ENCODE assay signal across 19 cellular contexts in genomic region chr7:84912993-84913635, GRCh38.
DNase-seq lines count a peak whose midpoint lies in the region; TF ChIP-seq lines count a peak whose summit lies in the region.
"Had no signal": no experiment of that assay in that cellular context is flagged by ENCODE, and none has a peak within 500 bp of the region (broad histone marks: within the 10 kb centered on the region; RNA-seq: fewer than 3 reads in every experiment).

No MANE protein-coding gene starts in this region.

- H3K27me3 Mint-ChIP-seq in endodermal cell (ENCODE audit: insufficient read depth) (no peaks in the 10 kb centered on the region), mesothelial cell of epicardium (ENCODE audit: low read depth) (no peaks in the 10 kb centered on the region)
- H3K27me3 Mint-ChIP-seq: B cell, progenitor cell of endocrine pancreas had no signal

- H3F3A ChIP-seq in Loucy (ENCODE audit: low read depth): no peaks in the 10 kb centered on the region

- DNase-seq in EH (ENCODE audit: low read depth) (peak; percentile 3), endodermal cell (peak; percentile 46), mesothelial cell of epicardium (ENCODE audit: low spot score in 2 of 2, unreplicated experiment in 2 of 2) (no peak), HUDEP-2 (lab: John Stamatoyannopoulos, UW; ENCODE audit: unreplicated experiment in 76 of 76) (no peak), NCI-H1092 (lab: John Stamatoyannopoulos, UW) (no peak), NCI-H1105 treated with DMSO at 0.1 percent for 48 hours (lab: John Stamatoyannopoulos, UW) (no peak), A673 (ENCODE audit: low spot score) (no peak)
- DNase-seq: activated CD8-positive, alpha-beta memory T cell treated with anti-CD3 and anti-CD28 coated beads for 24 hours; activated effector memory CD4-positive, alpha-beta T cell treated with anti-CD3 and anti-CD28 coated beads, Interleukin-2, amount 50 U/mL, for 16 hours; erythroblast; left lung; MV-4-11; NCI-H2081; NCI-H526 treated with DMSO at 0.1 percent for 48 hours; RPMI8226; stomach had no signal

- H3K4me3 ChIP-seq in Loucy (ENCODE audit: low read length, poor library complexity, severe bottlenecking) (no peak overlapping the region), endodermal cell (ENCODE audit: low read length) (no peak overlapping the region), A673 (ENCODE audit: low read depth, low read length, poor library complexity, severe bottlenecking) (no peak overlapping the region)
- H3K4me3 ChIP-seq: left lung, stomach had no signal

- POLR2A ChIA-PET in A673 (lab: Charles Lee; ENCODE audit: low non-redundant PET): no interaction called here

- no peaks in the 10 kb centered on the region for H3K9me3 ChIP-seq in Loucy (ENCODE audit: insufficient read depth, low read depth, low read length)
- H3K9me3 ChIP-seq in endodermal cell (ENCODE audit: control insufficient read depth, low read length): peaks cover 14% of the 10 kb centered on the region
- no peaks in the 10 kb centered on the region for H3K9me3 ChIP-seq in A673 (ENCODE audit: low read depth, low read length, poor library complexity, severe bottlenecking)
- H3K9me3 ChIP-seq: left lung, stomach had no signal

- no peaks in the 10 kb centered on the region for H4K20me1 ChIP-seq in Loucy (ENCODE audit: insufficient read depth, low read length, poor library complexity, severe bottlenecking)

- WGBS in endodermal cell (ENCODE audit: insufficient coverage in 1 of 2, insufficient read length in 1 of 2), 2 experiments: 69% methylated on average over 5 of the region's 5 CpGs; no CpG with 5 or more reads in 1 of the 2 experiments

- H2AFZ ChIP-seq in Loucy (ENCODE audit: low read length): peak overlapping the region; percentile 70

- H3K4me3 Mint-ChIP-seq in endodermal cell (no peak overlapping the region), mesothelial cell of epicardium (no peak overlapping the region)
- H3K4me3 Mint-ChIP-seq: B cell had no signal

- H3K4me1 Mint-ChIP-seq in endodermal cell: peaks cover 23% of the 10 kb centered on the region
- peaks cover 8% of the 10 kb centered on the region for H3K4me1 Mint-ChIP-seq in mesothelial cell of epicardium
- H3K4me1 Mint-ChIP-seq: B cell had no signal

- no TSS peak for BruUV-seq in A673 (replicated peaks; lab: Mats Ljungman, UMichigan)

- H3K27ac ChIP-seq in endodermal cell (ENCODE audit: low read depth, low read length) (no peak overlapping the region), A673 (ENCODE audit: low read depth, low read length, poor library complexity, severe bottlenecking) (no peak overlapping the region)
- H3K27ac ChIP-seq: left lung, stomach had no signal

- H3K9me3 Mint-ChIP-seq in endodermal cell (peaks cover 11% of the 10 kb centered on the region), mesothelial cell of epicardium (no peaks in the 10 kb centered on the region)

- no peak overlapping the region for H3K9ac ChIP-seq in Loucy (ENCODE audit: low read depth, low read length, poor library complexity, severe bottlenecking)
- H3K9ac ChIP-seq in endodermal cell (ENCODE audit: extremely low read depth, low read length, poor library complexity, severe bottlenecking): no peak overlapping the region

- H3K27me3 ChIP-seq in Loucy (ENCODE audit: insufficient read depth, low read length, poor library complexity, severe bottlenecking): no peaks in the 10 kb centered on the region
- H3K27me3 ChIP-seq in endodermal cell (ENCODE audit: control insufficient read depth, insufficient read depth, low read length, poor library complexity, severe bottlenecking): no peaks in the 10 kb centered on the region
- H3K27me3 ChIP-seq in A673 (replicated peaks; ENCODE audit: insufficient read depth, low read depth, low read length, poor library complexity): no peaks in the 10 kb centered on the region
- H3K27me3 ChIP-seq: left lung, stomach had no signal

- no peak for TF ChIP-seq CTCF in Loucy (conservative IDR thresholded peaks at IDR 0.05; ENCODE audit: low read length)
- TF ChIP-seq CTCF in endodermal cell (conservative IDR thresholded peaks at IDR 0.05): no peak
- TF ChIP-seq CTCF in mesothelial cell of epicardium (IDR thresholded peaks at IDR 0.05; ENCODE audit: unreplicated experiment): no peak
- no peak for TF ChIP-seq CTCF in A673 (conservative IDR thresholded peaks at IDR 0.05; ENCODE audit: low read depth, low read length)

- H3K4me1 ChIP-seq in Loucy (ENCODE audit: insufficient read depth, low read length, poor library complexity, severe bottlenecking) (no peaks in the 10 kb centered on the region), endodermal cell (ENCODE audit: control insufficient read depth, insufficient read depth, low read length) (peaks cover 9% of the 10 kb centered on the region), A673 (ENCODE audit: insufficient read depth, low read length, poor library complexity, severe bottlenecking) (no peaks in the 10 kb centered on the region)
- H3K4me1 ChIP-seq: left lung had no signal

- H3K79me2 ChIP-seq in Loucy (ENCODE audit: insufficient read depth, low read length): no peaks in the 10 kb centered on the region

- no peaks in the 10 kb centered on the region for H3K36me3 ChIP-seq in Loucy (ENCODE audit: insufficient read depth, low read length)
- H3K36me3 ChIP-seq in endodermal cell (ENCODE audit: control insufficient read depth, insufficient read depth, low read length): no peaks in the 10 kb centered on the region
- H3K36me3 ChIP-seq in A673 (ENCODE audit: insufficient read depth, low read length, poor library complexity, severe bottlenecking): no peaks in the 10 kb centered on the region
- H3K36me3 ChIP-seq: left lung, stomach had no signal

- H3K27ac Mint-ChIP-seq in endodermal cell (peak overlapping the region; percentile 82), mesothelial cell of epicardium (peak overlapping the region; percentile 25)
- H3K27ac Mint-ChIP-seq: B cell, progenitor cell of endocrine pancreas had no signal

- intact Hi-C loops in A673 (cut with micrococcal nuclease; ENCODE audit: unreplicated experiment): loop anchor here (5.0 kb wide), 1 partner anchor 104 kb away; no protein-coding TSS in a partner anchor

- CTCF ChIA-PET in A673 (lab: Charles Lee): no interaction called here

- H3K4me2 ChIP-seq in Loucy (ENCODE audit: low read depth, low read length, poor library complexity, severe bottlenecking): peak overlapping the region; percentile 31

- no peaks in the 10 kb centered on the region for H3K9me2 ChIP-seq in Loucy (replicated peaks; ENCODE audit: low read depth, low read length)

- peaks cover 6% of the 10 kb centered on the region for H3K36me3 Mint-ChIP-seq in endodermal cell (ENCODE audit: low read depth)
- no peaks in the 10 kb centered on the region for H3K36me3 Mint-ChIP-seq in mesothelial cell of epicardium

Comparison
In these comparisons a context has a peak if more than half of its experiments do, and no peak if none do; other contexts are left out.
1. DNase-seq: peak in EH (single experiment) and endodermal cell (single experiment); none in mesothelial cell of epicardium (0 of 2), HUDEP-2 (0 of 76), NCI-H1092 (single experiment), NCI-H1105 treated with DMSO at 0.1 percent for 48 hours (single experiment) and A673 (single experiment).